ENCODE assay signal across 19 cellular contexts in genomic region chr2:187117483-187117882, GRCh38.
A peak's percentile ranks its signal among the peaks of the same experiment; 100 is the strongest.
DNase-seq lines count a peak whose midpoint lies in the region; ATAC-seq and TF ChIP-seq lines count a peak whose summit lies in the region.
"Had no signal": no experiment of that assay in that cellular context is flagged by ENCODE, and none has a peak within 500 bp of the region (broad histone marks: within the 10 kb centered on the region; RNA-seq: fewer than 3 reads in every experiment).

No MANE protein-coding gene starts in this region.

- H3K4me1 Mint-ChIP-seq in activated naive CD4-positive, alpha-beta T cell treated with anti-CD3 and anti-CD28 coated beads for 36 hours (ENCODE audit: low read depth) = no peaks in the 10 kb centered on the region
- H3K4me1 Mint-ChIP-seq: activated naive CD4-positive, alpha-beta T cell treated with anti-CD3 and anti-CD28 coated beads, Interleukin-2, amount 50 U/mL, for 24 hours had no signal

- no peaks in the 10 kb centered on the region for H3K79me2 ChIP-seq in HCT116 (ENCODE audit: insufficient read depth, low read length)

- intact Hi-C loops in HCT116 (cut with micrococcal nuclease) (no loop called here), lower lobe of right lung (cut with DNase I) (no loop called here)
- intact Hi-C loops in activated naive CD4-positive, alpha-beta T cell treated with anti-CD3 and anti-CD28 coated beads for 36 hours (cut with micrococcal nuclease) = no loop called here

- no peaks in the 10 kb centered on the region for H3K4me1 ChIP-seq in HCT116 (ENCODE audit: control insufficient read depth in 1 of 2, insufficient read depth in 2 of 2, low read length in 2 of 2)
- H3K4me1 ChIP-seq in mesenchymal stem cell (ENCODE audit: control insufficient read depth, insufficient read depth, low read depth, low read length) = no peaks in the 10 kb centered on the region
- no peaks in the 10 kb centered on the region for H3K4me1 ChIP-seq in lower lobe of right lung

- no peak for TF ChIP-seq CTCF in HCT116 (IDR thresholded peaks at IDR 0.05 in 2 of 3, conservative IDR thresholded peaks at IDR 0.05 in 1 of 3; ENCODE audit: borderline replicate concordance in 1 of 3, insufficient read depth in 1 of 3, low read depth in 2 of 3, low read length in 2 of 3)
- no peak for TF ChIP-seq CTCF in cardiac fibroblast (IDR thresholded peaks at IDR 0.05; ENCODE audit: low read depth, low read length)
- TF ChIP-seq CTCF in lower lobe of right lung (IDR thresholded peaks at IDR 0.05) = no peak
- no peak for TF ChIP-seq CTCF in GM13977 (IDR thresholded peaks at IDR 0.05; ENCODE audit: extremely low read depth, insufficient read depth, missing control alignments)

- no peak overlapping the region for H3K4me2 ChIP-seq in HCT116 (ENCODE audit: low read length)
- H3K4me2 ChIP-seq in mesenchymal stem cell (ENCODE audit: low read length, poor library complexity, severe bottlenecking) = no peak overlapping the region

- H3K9me2 ChIP-seq in HCT116 (ENCODE audit: insufficient read depth) = no peaks in the 10 kb centered on the region

- DNase-seq in EH (ENCODE audit: low read depth) = peak; percentile 7
- DNase-seq in HCT116 (ENCODE audit: low read depth, low spot score) = no peak
- DNase-seq in cardiac fibroblast (ENCODE audit: low read depth in 2 of 2) = peak; percentile 4 to 20
- peak; percentile 12 for DNase-seq in mesenchymal stem cell
- DNase-seq in lower lobe of right lung = no peak
- no peak for DNase-seq in activated naive CD4-positive, alpha-beta T cell treated with anti-CD3 and anti-CD28 coated beads for 36 hours
- no peak for DNase-seq in DMS153 treated with DMSO at 0.1 percent for 48 hours (lab: John Stamatoyannopoulos, UW; ENCODE audit: unreplicated experiment)
- no peak for DNase-seq in GM13977 (ENCODE audit: low spot score)
- DNase-seq: activated CD4-positive, CD25-positive, alpha-beta regulatory T cell; activated CD8-positive, alpha-beta T cell treated with anti-CD3 and anti-CD28 coated beads for 36 hours; activated T-cell treated with anti-CD3 and anti-CD28 coated beads, Interleukin-2, amount 50 U/mL, for 24 hours; AML-193; GF-D8; MM.1S; NCI-H187; SIG-M5; small intestine had no signal

- H3K36me3 ChIP-seq in HCT116 (ENCODE audit: control insufficient read depth in 1 of 2, insufficient read depth in 2 of 2, low read length in 2 of 2) = no peaks in the 10 kb centered on the region
- H3K36me3 ChIP-seq in mesenchymal stem cell (ENCODE audit: control insufficient read depth in 1 of 2, insufficient read depth in 2 of 2, low read depth in 1 of 2, low read length in 2 of 2) = no peaks in the 10 kb centered on the region
- H3K36me3 ChIP-seq in lower lobe of right lung = no peaks in the 10 kb centered on the region

- H3K9ac ChIP-seq in HCT116 (ENCODE audit: low read length) (no peak overlapping the region), mesenchymal stem cell (ENCODE audit: low read length) (no peak overlapping the region)

- H3K9me3 Mint-ChIP-seq in activated naive CD4-positive, alpha-beta T cell treated with anti-CD3 and anti-CD28 coated beads for 36 hours = peaks cover 4% of the 10 kb centered on the region
- H3K9me3 Mint-ChIP-seq: activated naive CD4-positive, alpha-beta T cell treated with anti-CD3 and anti-CD28 coated beads, Interleukin-2, amount 50 U/mL, for 24 hours; activated T-cell treated with anti-CD3 and anti-CD28 coated beads, Interleukin-2, amount 50 U/mL, for 24 hours had no signal

- no peaks in the 10 kb centered on the region for H4K20me1 ChIP-seq in HCT116 (ENCODE audit: insufficient read depth)

- CTCF ChIA-PET in HCT116 (lab: Charles Lee) = no interaction called here
- CTCF ChIA-PET in activated naive CD4-positive, alpha-beta T cell treated with anti-CD3 and anti-CD28 coated beads for 36 hours (lab: Charles Lee) = no interaction called here

- H2BK5ac ChIP-seq in mesenchymal stem cell (ENCODE audit: low read depth, low read length, poor library complexity, severe bottlenecking) = no peak overlapping the region

- no peaks in the 10 kb centered on the region for H3K27me3 ChIP-seq in HCT116 (ENCODE audit: insufficient read depth, low read length)
- H3K27me3 ChIP-seq in mesenchymal stem cell (ENCODE audit: control insufficient read depth in 1 of 2, insufficient read depth in 1 of 2, low read length in 2 of 2) = no peaks in the 10 kb centered on the region
- no peaks in the 10 kb centered on the region for H3K27me3 ChIP-seq in lower lobe of right lung (ENCODE audit: low read depth)

- TF ChIP-seq POLR2A in HCT116 (IDR thresholded peaks at IDR 0.05; ENCODE audit: borderline replicate concordance, extremely low read depth, insufficient read depth, insufficient read length) = no peak

- H2BK120ac ChIP-seq in mesenchymal stem cell (ENCODE audit: low read depth, low read length) = no peak overlapping the region

- in situ Hi-C loops in GM13977 (cut with MboI; ENCODE audit: low pct_unique_long_range_greater_than_20kb, low sequenced_read_pairs, unreplicated experiment) = no loop called here

- WGBS in mesenchymal stem cell = 94% methylated on average over 1 of the region's 1 CpG

- H4K8ac ChIP-seq in mesenchymal stem cell (ENCODE audit: low read length) = no peak overlapping the region

- H3K4me3 ChIP-seq in HCT116 (replicated peaks in 1 of 2; ENCODE audit: low read depth in 1 of 2, low read length in 2 of 2) (no peak overlapping the region), cardiac fibroblast (replicated peaks in 1 of 2; ENCODE audit: low read depth in 2 of 2, low read length in 2 of 2) (no peak overlapping the region), mesenchymal stem cell (ENCODE audit: insufficient read depth in 1 of 2, low read depth in 1 of 2, low read length in 2 of 2) (no peak overlapping the region), lower lobe of right lung (no peak overlapping the region)
- H3K4me3 ChIP-seq: coronary artery had no signal

- ATAC-seq in HCT116 (0 out of 2 replicates have a peak, but pooled peaks have one; percentile 34), lower lobe of right lung (no peak)
- ATAC-seq: activated CD8-positive, alpha-beta T cell treated with anti-CD3 and anti-CD28 coated beads for 36 hours had no signal

- H2AFZ ChIP-seq in HCT116 (ENCODE audit: low read depth, low read length, poor library complexity, severe bottlenecking) = no peak overlapping the region
- H2AFZ ChIP-seq in mesenchymal stem cell (ENCODE audit: low read depth, low read length) = no peak overlapping the region

- H3K27me3 Mint-ChIP-seq in activated naive CD4-positive, alpha-beta T cell treated with anti-CD3 and anti-CD28 coated beads for 36 hours (ENCODE audit: low read depth) = no peaks in the 10 kb centered on the region
- H3K27me3 Mint-ChIP-seq: activated CD8-positive, alpha-beta T cell treated with anti-CD3 and anti-CD28 coated beads for 36 hours; activated naive CD4-positive, alpha-beta T cell treated with anti-CD3 and anti-CD28 coated beads, Interleukin-2, amount 50 U/mL, for 24 hours; activated T-cell treated with anti-CD3 and anti-CD28 coated beads, Interleukin-2, amount 50 U/mL, for 24 hours had no signal

- H3K4ac ChIP-seq in mesenchymal stem cell (ENCODE audit: low read depth in 1 of 2, low read length in 2 of 2) = no peak overlapping the region

- H3K18ac ChIP-seq in mesenchymal stem cell (ENCODE audit: low read depth in 1 of 2, low read length in 2 of 2) = no peak overlapping the region

- no peak overlapping the region for H3K14ac ChIP-seq in mesenchymal stem cell (ENCODE audit: low read length in 2 of 2)

- no peak overlapping the region for H3K23ac ChIP-seq in mesenchymal stem cell (ENCODE audit: low read length in 2 of 2)

- no TSS peak for BruUV-seq in HCT116 (replicated peaks; lab: Mats Ljungman, UMichigan)

- no peak overlapping the region for H2BK12ac ChIP-seq in mesenchymal stem cell (ENCODE audit: low read length in 2 of 2)

- H3K79me1 ChIP-seq in mesenchymal stem cell (replicated peaks; ENCODE audit: low read length, poor library complexity, severe bottlenecking) = no peaks in the 10 kb centered on the region

- POLR2A ChIA-PET in HCT116 (lab: Charles Lee) = no interaction called here

- H3K27ac ChIP-seq in HCT116 (ENCODE audit: low read depth, low read length) (no peak overlapping the region), mesenchymal stem cell (ENCODE audit: low read length, poor library complexity, severe bottlenecking) (no peak overlapping the region), lower lobe of right lung (no peak overlapping the region)
- H3K27ac ChIP-seq: coronary artery had no signal

- H2BK15ac ChIP-seq in mesenchymal stem cell (ENCODE audit: low read depth, poor library complexity, severe bottlenecking) = no peak overlapping the region

- no peak overlapping the region for H4K91ac ChIP-seq in mesenchymal stem cell (ENCODE audit: low read length)

- no peak for TF ChIP-seq RAD21 in HCT116 (IDR thresholded peaks at IDR 0.05; ENCODE audit: low read depth)

- RAD21 ChIA-PET in HCT116 (lab: Charles Lee; ENCODE audit: low non-redundant PET in 1 of 2, low total read pairs in 2 of 2, uncharacterized antibody in 2 of 2, unreplicated experiment in 2 of 2) = no interaction called here

- no peaks in the 10 kb centered on the region for H3K9me3 ChIP-seq in HCT116 (ENCODE audit: control insufficient read depth in 1 of 2, insufficient read depth in 1 of 2, low read depth in 1 of 2, low read length in 2 of 2)
- H3K9me3 ChIP-seq in mesenchymal stem cell (ENCODE audit: control insufficient read depth, low read length) = no peaks in the 10 kb centered on the region
- no peaks in the 10 kb centered on the region for H3K9me3 ChIP-seq in lower lobe of right lung

- no peaks in the 10 kb centered on the region for H3K36me3 Mint-ChIP-seq in activated naive CD4-positive, alpha-beta T cell treated with anti-CD3 and anti-CD28 coated beads for 36 hours (ENCODE audit: low read depth)
- H3K36me3 Mint-ChIP-seq: activated naive CD4-positive, alpha-beta T cell treated with anti-CD3 and anti-CD28 coated beads, Interleukin-2, amount 50 U/mL, for 24 hours had no signal

- no peak overlapping the region for H3K27ac Mint-ChIP-seq in activated naive CD4-positive, alpha-beta T cell treated with anti-CD3 and anti-CD28 coated beads for 36 hours
- H3K27ac Mint-ChIP-seq: activated CD8-positive, alpha-beta T cell treated with anti-CD3 and anti-CD28 coated beads for 36 hours; activated naive CD4-positive, alpha-beta T cell treated with anti-CD3 and anti-CD28 coated beads, Interleukin-2, amount 50 U/mL, for 24 hours; activated T-cell treated with anti-CD3 and anti-CD28 coated beads, Interleukin-2, amount 50 U/mL, for 24 hours had no signal

- no peak overlapping the region for H2AK5ac ChIP-seq in mesenchymal stem cell (ENCODE audit: low read length, severe bottlenecking)

- no peak overlapping the region for H3K4me3 Mint-ChIP-seq in activated naive CD4-positive, alpha-beta T cell treated with anti-CD3 and anti-CD28 coated beads for 36 hours
- H3K4me3 Mint-ChIP-seq: activated CD8-positive, alpha-beta T cell treated with anti-CD3 and anti-CD28 coated beads for 36 hours; activated naive CD4-positive, alpha-beta T cell treated with anti-CD3 and anti-CD28 coated beads, Interleukin-2, amount 50 U/mL, for 24 hours; activated T-cell treated with anti-CD3 and anti-CD28 coated beads, Interleukin-2, amount 50 U/mL, for 24 hours had no signal

TF ChIP-seq in HCT116, 20 proteins besides CTCF, POLR2A, EP300 and RAD21 (continues in another document):
- TF ChIP-seq POLR2AphosphoS5 (IDR thresholded peaks at IDR 0.05; ENCODE audit: low read depth, low read length) (no peak), SP1 (IDR thresholded peaks at IDR 0.05; ENCODE audit: low read depth) (no peak), ELF1 (IDR thresholded peaks at IDR 0.05; ENCODE audit: borderline replicate concordance, low read depth) (no peak)

Comparison
In these comparisons a context has a peak if more than half of its experiments do, and no peak if none do; other contexts are left out.
1. DNase-seq: peak in EH (single experiment), cardiac fibroblast (2 of 2) and mesenchymal stem cell (single experiment); none in HCT116 (single experiment), lower lobe of right lung (single experiment), activated naive CD4-positive, alpha-beta T cell treated with anti-CD3 and anti-CD28 coated beads for 36 hours (single experiment), DMS153 treated with DMSO at 0.1 percent for 48 hours (single experiment) and GM13977 (single experiment).